Comparison of ENCODE assay signal across 1 cellular context in the genomic region with DNA sequence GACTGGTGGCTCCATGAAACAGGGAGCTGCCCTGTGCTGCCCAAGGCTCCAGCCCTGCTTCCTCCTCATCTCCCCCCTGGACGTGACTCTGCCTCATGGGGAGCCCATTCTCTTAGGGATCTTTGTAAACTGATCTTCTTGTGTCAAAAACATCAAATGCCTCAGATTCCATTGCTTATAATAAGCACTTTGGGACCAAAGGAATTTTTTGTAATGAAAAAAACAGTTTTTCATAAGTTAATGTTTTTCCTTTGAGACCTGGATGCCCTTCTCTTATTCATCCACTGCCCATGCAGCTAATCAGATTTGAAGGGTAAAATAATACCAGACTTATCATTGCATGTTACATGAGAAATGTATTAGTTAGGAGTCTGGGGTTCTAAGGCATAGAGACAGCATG.
TF ChIP-seq lines count a peak whose summit lies in the region.

No MANE protein-coding gene starts in this region.

TF ChIP-seq in GM23338, 12 proteins besides CTCF, POLR2A, EP300 and RAD21 (continued from another document):
- TF ChIP-seq, protein P1, sequence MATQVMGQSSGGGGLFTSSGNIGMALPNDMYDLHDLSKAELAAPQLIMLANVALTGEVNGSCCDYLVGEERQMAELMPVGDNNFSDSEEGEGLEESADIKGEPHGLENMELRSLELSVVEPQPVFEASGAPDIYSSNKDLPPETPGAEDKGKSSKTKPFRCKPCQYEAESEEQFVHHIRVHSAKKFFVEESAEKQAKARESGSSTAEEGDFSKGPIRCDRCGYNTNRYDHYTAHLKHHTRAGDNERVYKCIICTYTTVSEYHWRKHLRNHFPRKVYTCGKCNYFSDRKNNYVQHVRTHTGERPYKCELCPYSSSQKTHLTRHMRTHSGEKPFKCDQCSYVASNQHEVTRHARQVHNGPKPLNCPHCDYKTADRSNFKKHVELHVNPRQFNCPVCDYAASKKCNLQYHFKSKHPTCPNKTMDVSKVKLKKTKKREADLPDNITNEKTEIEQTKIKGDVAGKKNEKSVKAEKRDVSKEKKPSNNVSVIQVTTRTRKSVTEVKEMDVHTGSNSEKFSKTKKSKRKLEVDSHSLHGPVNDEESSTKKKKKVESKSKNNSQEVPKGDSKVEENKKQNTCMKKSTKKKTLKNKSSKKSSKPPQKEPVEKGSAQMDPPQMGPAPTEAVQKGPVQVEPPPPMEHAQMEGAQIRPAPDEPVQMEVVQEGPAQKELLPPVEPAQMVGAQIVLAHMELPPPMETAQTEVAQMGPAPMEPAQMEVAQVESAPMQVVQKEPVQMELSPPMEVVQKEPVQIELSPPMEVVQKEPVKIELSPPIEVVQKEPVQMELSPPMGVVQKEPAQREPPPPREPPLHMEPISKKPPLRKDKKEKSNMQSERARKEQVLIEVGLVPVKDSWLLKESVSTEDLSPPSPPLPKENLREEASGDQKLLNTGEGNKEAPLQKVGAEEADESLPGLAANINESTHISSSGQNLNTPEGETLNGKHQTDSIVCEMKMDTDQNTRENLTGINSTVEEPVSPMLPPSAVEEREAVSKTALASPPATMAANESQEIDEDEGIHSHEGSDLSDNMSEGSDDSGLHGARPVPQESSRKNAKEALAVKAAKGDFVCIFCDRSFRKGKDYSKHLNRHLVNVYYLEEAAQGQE (IDR thresholded peaks at IDR 0.05; ENCODE audit: unreplicated experiment), result no peak
- TF ChIP-seq, protein P2, sequence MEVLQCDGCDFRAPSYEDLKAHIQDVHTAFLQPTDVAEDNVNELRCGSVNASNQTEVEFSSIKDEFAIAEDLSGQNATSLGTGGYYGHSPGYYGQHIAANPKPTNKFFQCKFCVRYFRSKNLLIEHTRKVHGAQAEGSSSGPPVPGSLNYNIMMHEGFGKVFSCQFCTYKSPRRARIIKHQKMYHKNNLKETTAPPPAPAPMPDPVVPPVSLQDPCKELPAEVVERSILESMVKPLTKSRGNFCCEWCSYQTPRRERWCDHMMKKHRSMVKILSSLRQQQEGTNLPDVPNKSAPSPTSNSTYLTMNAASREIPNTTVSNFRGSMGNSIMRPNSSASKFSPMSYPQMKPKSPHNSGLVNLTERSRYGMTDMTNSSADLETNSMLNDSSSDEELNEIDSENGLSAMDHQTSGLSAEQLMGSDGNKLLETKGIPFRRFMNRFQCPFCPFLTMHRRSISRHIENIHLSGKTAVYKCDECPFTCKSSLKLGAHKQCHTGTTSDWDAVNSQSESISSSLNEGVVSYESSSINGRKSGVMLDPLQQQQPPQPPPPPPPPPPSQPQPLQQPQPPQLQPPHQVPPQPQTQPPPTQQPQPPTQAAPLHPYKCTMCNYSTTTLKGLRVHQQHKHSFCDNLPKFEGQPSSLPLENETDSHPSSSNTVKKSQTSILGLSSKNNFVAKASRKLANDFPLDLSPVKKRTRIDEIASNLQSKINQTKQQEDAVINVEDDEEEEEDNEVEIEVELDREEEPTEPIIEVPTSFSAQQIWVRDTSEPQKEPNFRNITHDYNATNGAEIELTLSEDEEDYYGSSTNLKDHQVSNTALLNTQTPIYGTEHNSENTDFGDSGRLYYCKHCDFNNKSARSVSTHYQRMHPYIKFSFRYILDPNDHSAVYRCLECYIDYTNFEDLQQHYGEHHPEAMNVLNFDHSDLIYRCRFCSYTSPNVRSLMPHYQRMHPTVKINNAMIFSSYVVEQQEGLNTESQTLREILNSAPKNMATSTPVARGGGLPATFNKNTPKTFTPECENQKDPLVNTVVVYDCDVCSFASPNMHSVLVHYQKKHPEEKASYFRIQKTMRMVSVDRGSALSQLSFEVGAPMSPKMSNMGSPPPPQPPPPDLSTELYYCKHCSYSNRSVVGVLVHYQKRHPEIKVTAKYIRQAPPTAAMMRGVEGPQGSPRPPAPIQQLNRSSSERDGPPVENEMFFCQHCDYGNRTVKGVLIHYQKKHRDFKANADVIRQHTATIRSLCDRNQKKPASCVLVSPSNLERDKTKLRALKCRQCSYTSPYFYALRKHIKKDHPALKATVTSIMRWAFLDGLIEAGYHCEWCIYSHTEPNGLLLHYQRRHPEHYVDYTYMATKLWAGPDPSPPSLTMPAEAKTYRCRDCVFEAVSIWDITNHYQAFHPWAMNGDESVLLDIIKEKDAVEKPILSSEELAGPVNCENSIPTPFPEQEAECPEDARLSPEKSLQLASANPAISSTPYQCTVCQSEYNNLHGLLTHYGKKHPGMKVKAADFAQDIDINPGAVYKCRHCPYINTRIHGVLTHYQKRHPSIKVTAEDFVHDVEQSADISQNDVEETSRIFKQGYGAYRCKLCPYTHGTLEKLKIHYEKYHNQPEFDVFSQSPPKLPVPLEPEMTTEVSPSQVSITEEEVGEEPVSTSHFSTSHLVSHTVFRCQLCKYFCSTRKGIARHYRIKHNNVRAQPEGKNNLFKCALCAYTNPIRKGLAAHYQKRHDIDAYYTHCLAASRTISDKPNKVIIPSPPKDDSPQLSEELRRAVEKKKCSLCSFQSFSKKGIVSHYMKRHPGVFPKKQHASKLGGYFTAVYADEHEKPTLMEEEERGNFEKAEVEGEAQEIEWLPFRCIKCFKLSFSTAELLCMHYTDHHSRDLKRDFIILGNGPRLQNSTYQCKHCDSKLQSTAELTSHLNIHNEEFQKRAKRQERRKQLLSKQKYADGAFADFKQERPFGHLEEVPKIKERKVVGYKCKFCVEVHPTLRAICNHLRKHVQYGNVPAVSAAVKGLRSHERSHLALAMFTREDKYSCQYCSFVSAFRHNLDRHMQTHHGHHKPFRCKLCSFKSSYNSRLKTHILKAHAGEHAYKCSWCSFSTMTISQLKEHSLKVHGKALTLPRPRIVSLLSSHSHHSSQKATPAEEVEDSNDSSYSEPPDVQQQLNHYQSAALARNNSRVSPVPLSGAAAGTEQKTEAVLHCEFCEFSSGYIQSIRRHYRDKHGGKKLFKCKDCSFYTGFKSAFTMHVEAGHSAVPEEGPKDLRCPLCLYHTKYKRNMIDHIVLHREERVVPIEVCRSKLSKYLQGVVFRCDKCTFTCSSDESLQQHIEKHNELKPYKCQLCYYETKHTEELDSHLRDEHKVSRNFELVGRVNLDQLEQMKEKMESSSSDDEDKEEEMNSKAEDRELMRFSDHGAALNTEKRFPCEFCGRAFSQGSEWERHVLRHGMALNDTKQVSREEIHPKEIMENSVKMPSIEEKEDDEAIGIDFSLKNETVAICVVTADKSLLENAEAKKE (CRISPR knock-in tag; IDR thresholded peaks at IDR 0.05), result no peak
- TF ChIP-seq EZH2phosphoT487 (IDR thresholded peaks at IDR 0.05; ENCODE audit: unreplicated experiment) (no peak), ZNF114 (CRISPR knock-in tag; IDR thresholded peaks at IDR 0.05) (no peak), CREB1 (CRISPR knock-in tag; IDR thresholded peaks at IDR 0.05; ENCODE audit: low read depth) (no peak), JUNB (IDR thresholded peaks at IDR 0.05; ENCODE audit: unreplicated experiment) (no peak), EZH2 (IDR thresholded peaks at IDR 0.05; ENCODE audit: low read depth, unreplicated experiment) (no peak)
- TF ChIP-seq, protein P3, sequence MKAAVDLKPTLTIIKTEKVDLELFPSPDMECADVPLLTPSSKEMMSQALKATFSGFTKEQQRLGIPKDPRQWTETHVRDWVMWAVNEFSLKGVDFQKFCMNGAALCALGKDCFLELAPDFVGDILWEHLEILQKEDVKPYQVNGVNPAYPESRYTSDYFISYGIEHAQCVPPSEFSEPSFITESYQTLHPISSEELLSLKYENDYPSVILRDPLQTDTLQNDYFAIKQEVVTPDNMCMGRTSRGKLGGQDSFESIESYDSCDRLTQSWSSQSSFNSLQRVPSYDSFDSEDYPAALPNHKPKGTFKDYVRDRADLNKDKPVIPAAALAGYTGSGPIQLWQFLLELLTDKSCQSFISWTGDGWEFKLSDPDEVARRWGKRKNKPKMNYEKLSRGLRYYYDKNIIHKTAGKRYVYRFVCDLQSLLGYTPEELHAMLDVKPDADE (IDR thresholded peaks at IDR 0.05), result no peak
